In the genomic region with DNA sequence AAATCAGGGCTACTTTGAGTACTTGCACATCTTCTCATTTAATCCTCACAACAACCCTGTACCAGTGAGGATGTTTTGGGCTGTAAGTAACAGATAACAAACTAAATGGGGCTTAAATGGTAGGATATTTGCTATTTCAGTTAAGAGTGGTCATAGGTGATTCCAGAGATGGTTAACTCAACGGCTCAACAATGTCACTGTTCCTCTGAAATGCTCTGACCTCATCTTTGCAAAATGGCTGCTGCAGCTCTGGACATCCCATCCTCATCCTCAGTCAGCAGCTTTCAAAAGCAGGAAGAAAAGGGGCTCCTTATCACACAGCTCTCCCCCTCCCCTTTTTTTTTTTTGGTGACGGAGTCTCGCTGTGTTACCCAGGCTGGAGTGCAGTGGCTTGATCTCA, we compare ENCODE assay signal across 15 cellular contexts. TPM values are rescaled to one million over a fixed set of nuclear protein-coding genes. Genes with fewer than 3 reads are reported as not detected.
DNase-seq lines count a peak whose midpoint lies in the region; ATAC-seq and TF ChIP-seq lines count a peak whose summit lies in the region.
"Had no signal": no experiment of that assay in that cellular context is flagged by ENCODE, and none has a peak within 500 bp of the region (broad histone marks: within the 10 kb centered on the region; RNA-seq: fewer than 3 reads in every experiment).

No MANE protein-coding gene starts in this region.

- H2AFZ ChIP-seq in OCI-LY3 (ENCODE audit: low read depth, low read length): no peak overlapping the region

- H3K4me2 ChIP-seq in BLaER1 (peak overlapping the region; percentile 81), OCI-LY3 (ENCODE audit: low read length) (peak overlapping the region; percentile 78; the same call in 1 of the 2 replicates)

- H3K4me1 ChIP-seq in BLaER1: peaks cover 70% of the 10 kb centered on the region
- no peaks in the 10 kb centered on the region for H3K4me1 ChIP-seq in CD8-positive, alpha-beta T cell (ENCODE audit: insufficient read depth, low read length)
- peaks cover 4% of the 10 kb centered on the region; the same call in 1 of the 2 replicates for H3K4me1 ChIP-seq in OCI-LY3 (ENCODE audit: low read length)
- H3K4me1 ChIP-seq: Caco-2 had no signal

- no peak overlapping the region for H3K27ac ChIP-seq in BLaER1
- no peak overlapping the region for H3K27ac ChIP-seq in CD8-positive, alpha-beta T cell (ENCODE audit: low read depth, low read length)
- no peak overlapping the region for H3K27ac ChIP-seq in OCI-LY3 (ENCODE audit: low read length)

- CTCF ChIA-PET in CD8-positive, alpha-beta T cell (lab: Charles Lee): no interaction called here

- ATAC-seq in CD8-positive, alpha-beta T cell: no peak
- ATAC-seq in GM18502 (IDR thresholded peaks at IDR 0.05; ENCODE audit: poor library complexity, unreplicated experiment): no peak

- POLR2A ChIA-PET in CD8-positive, alpha-beta T cell (lab: Charles Lee): no interaction called here

- H3K79me2 ChIP-seq in OCI-LY3 (ENCODE audit: low read length): no peaks in the 10 kb centered on the region

- peaks cover 7% of the 10 kb centered on the region for H3K4me1 Mint-ChIP-seq in CD8-positive, alpha-beta T cell (ENCODE audit: low read depth)

- no peak overlapping the region for H3K27ac Mint-ChIP-seq in CD8-positive, alpha-beta T cell

- H3K27me3 Mint-ChIP-seq in CD8-positive, alpha-beta T cell (ENCODE audit: low read depth): peaks cover 18% of the 10 kb centered on the region

- no peaks in the 10 kb centered on the region for H3K36me3 Mint-ChIP-seq in CD8-positive, alpha-beta T cell

- TF ChIP-seq POLR2A in lower leg skin (IDR thresholded peaks at IDR 0.05): no peak

- H3K4me3 ChIP-seq in BLaER1: peak overlapping the region; percentile 60
- no peak overlapping the region for H3K4me3 ChIP-seq in CD8-positive, alpha-beta T cell (ENCODE audit: low read depth, low read length)
- H3K4me3 ChIP-seq in OCI-LY3 (ENCODE audit: low read length): peak overlapping the region; percentile 89
- no peak overlapping the region for H3K4me3 ChIP-seq in lower leg skin (ENCODE audit: low read depth, poor library complexity, severe bottlenecking)

- H3K9me3 ChIP-seq in BLaER1 (no peaks in the 10 kb centered on the region), OCI-LY3 (ENCODE audit: insufficient read depth, low read length) (no peaks in the 10 kb centered on the region)
- H3K9me3 ChIP-seq in CD8-positive, alpha-beta T cell (ENCODE audit: low read length): no peaks in the 10 kb centered on the region
- H3K9me3 ChIP-seq: Caco-2 had no signal

- H4K20me1 ChIP-seq in BLaER1 (no peaks in the 10 kb centered on the region), OCI-LY3 (ENCODE audit: insufficient read depth, low read length) (no peaks in the 10 kb centered on the region)

- H3K36me3 ChIP-seq in BLaER1 (no peaks in the 10 kb centered on the region), OCI-LY3 (replicated peaks; ENCODE audit: low read depth, low read length) (no peaks in the 10 kb centered on the region)
- no peaks in the 10 kb centered on the region for H3K36me3 ChIP-seq in CD8-positive, alpha-beta T cell (ENCODE audit: insufficient read depth, low read length)

- peak overlapping the region; percentile 70; the same call in 1 of the 2 replicates for H3K9ac ChIP-seq in BLaER1
- no peak overlapping the region for H3K9ac ChIP-seq in OCI-LY3 (ENCODE audit: low read length)

- H3K9me3 Mint-ChIP-seq in CD8-positive, alpha-beta T cell: no peaks in the 10 kb centered on the region

- no peak for DNase-seq in CD8-positive, alpha-beta T cell
- DNase-seq in iPS-NIHi7 (ENCODE audit: extremely low spot score) (peak; percentile 1), RPMI8226 (no peak), lower leg skin (ENCODE audit: low spot score in 2 of 2) (no peak)
- DNase-seq: Caco-2, GOT3, NCI-H1105 treated with DMSO at 0.1 percent for 48 hours, NCI-H187, NCI-H345, NCI-H524 treated with DMSO at 0.1 percent for 48 hours had no signal

- 95 to 97% methylated on average over 3 of the region's 3 CpGs for WGBS in lower leg skin, 2 donors

- intact Hi-C loops in CD8-positive, alpha-beta T cell (cut with DNase I, micrococcal nuclease): loop anchor here in 1 of 2 experiments (10.0 kb wide), 1 partner anchor 151 kb away; no protein-coding TSS in a partner anchor
- intact Hi-C loops in lower leg skin (cut with DNase I; ENCODE audit: low total_unique reads): no loop called here

- H3K27me3 ChIP-seq in BLaER1: no peaks in the 10 kb centered on the region
- no peaks in the 10 kb centered on the region for H3K27me3 ChIP-seq in CD8-positive, alpha-beta T cell (ENCODE audit: insufficient read depth, low read length)
- no peaks in the 10 kb centered on the region for H3K27me3 ChIP-seq in OCI-LY3 (ENCODE audit: low read depth, low read length)

- no peak for TF ChIP-seq CTCF in CD8-positive, alpha-beta T cell (IDR thresholded peaks at IDR 0.05)
- TF ChIP-seq CTCF in OCI-LY3 (IDR thresholded peaks at IDR 0.05; ENCODE audit: low read depth, low read length): no peak
- TF ChIP-seq CTCF in lower leg skin (IDR thresholded peaks at IDR 0.05): no peak

- peak overlapping the region; percentile 22 for H3K4me3 Mint-ChIP-seq in CD8-positive, alpha-beta T cell

RNA-seq across cellular contexts. Expression of gene LDLRAD2, which starts 1.5 kb away (rescaled TPM):
- not detected for total RNA-seq in CD8-positive, alpha-beta T cell
- under 1 TPM in 1 of 4 donors, not detected in 3; 0.19 TPM for total RNA-seq in lower leg skin
- total RNA-seq: A673, Caco-2, SK-MEL-5 had no signal

RNA-seq across cellular contexts. Expression of gene USP48, which starts 30.6 kb away (rescaled TPM):
- total RNA-seq in CD8-positive, alpha-beta T cell: 10 to 100 TPM; 58.7 to 68.3 TPM
- total RNA-seq in lower leg skin: 10 to 100 TPM; 26.9 to 38.1 (median 31.5) TPM

Comparison
In these comparisons a context has a peak if more than half of its experiments do, and no peak if none do; other contexts are left out.
1. H3K4me3 ChIP-seq: peak in BLaER1 (single experiment) and OCI-LY3 (single experiment); none in CD8-positive, alpha-beta T cell (single experiment) and lower leg skin (single experiment).